ENCODE assay signal across 9 cellular contexts in genomic region chr2:39620067-39620466, GRCh38. TPM values are rescaled to one million over a fixed set of nuclear protein-coding genes. Genes with fewer than 3 reads are reported as not detected.
DNase-seq lines count a peak whose midpoint lies in the region; ATAC-seq and TF ChIP-seq lines count a peak whose summit lies in the region.
"Had no signal": no experiment of that assay in that cellular context is flagged by ENCODE, and none has a peak within 500 bp of the region (broad histone marks: within the 10 kb centered on the region; RNA-seq: fewer than 3 reads in every experiment).

No MANE protein-coding gene starts in this region.

- ATAC-seq in GM19397 (IDR thresholded peaks at IDR 0.05; ENCODE audit: unreplicated experiment) (no peak), HG03520 (IDR thresholded peaks at IDR 0.05; ENCODE audit: unreplicated experiment) (no peak)

- TF ChIP-seq POLR2A in erythroblast (IDR thresholded peaks at IDR 0.05; ENCODE audit: low read length) = no peak

- no peak for TF ChIP-seq CTCF in retinal pigment epithelial cell (conservative IDR thresholded peaks at IDR 0.05; ENCODE audit: low read depth, low read length)

- no peak overlapping the region for H3K4me3 ChIP-seq in retinal pigment epithelial cell (ENCODE audit: low read length)
- H3K4me3 ChIP-seq: psoas muscle had no signal

- peak; percentile 87 for DNase-seq in H4 (ENCODE audit: low spot score)
- DNase-seq in OCI-M1 (lab: John Stamatoyannopoulos, UW) = peak; percentile 96
- DNase-seq in erythroblast (lab: John Stamatoyannopoulos, UW) = peak; percentile 71 to 78
- DNase-seq in retinal pigment epithelial cell (ENCODE audit: low read depth) = peak; percentile 78
- no peak for DNase-seq in NCI-H748 (lab: John Stamatoyannopoulos, UW; ENCODE audit: unreplicated experiment)
- DNase-seq in NCI-H2081 (lab: John Stamatoyannopoulos, UW) = no peak

RNA-seq across cellular contexts. Expression of gene TMEM178A, which starts 45.6 kb away (rescaled TPM):
- not detected in 2 replicates for total RNA-seq in H4 (2014; rRNA removed; shearing (Covaris generic))

Comparison
In these comparisons a context has a peak if more than half of its experiments do, and no peak if none do; other contexts are left out.
1. DNase-seq: peak in H4 (single experiment), OCI-M1 (single experiment), erythroblast (2 of 2) and retinal pigment epithelial cell (single experiment); none in NCI-H748 (single experiment) and NCI-H2081 (0 of 2).